ENCODE assay signal across 3 cellular contexts in genomic region chr4:25549413-25549812, GRCh38.
"Had no signal": no experiment of that assay in that cellular context is flagged by ENCODE, and none has a peak within 500 bp of the region (broad histone marks: within the 10 kb centered on the region; RNA-seq: fewer than 3 reads in every experiment).

No MANE protein-coding gene starts in this region.

- DNase-seq: GDM1, GF-D8 had no signal

- H3K4me3 ChIP-seq: GM12878 had no signal
